Comparison of ENCODE assay signal across 16 cellular contexts in the genomic region with DNA sequence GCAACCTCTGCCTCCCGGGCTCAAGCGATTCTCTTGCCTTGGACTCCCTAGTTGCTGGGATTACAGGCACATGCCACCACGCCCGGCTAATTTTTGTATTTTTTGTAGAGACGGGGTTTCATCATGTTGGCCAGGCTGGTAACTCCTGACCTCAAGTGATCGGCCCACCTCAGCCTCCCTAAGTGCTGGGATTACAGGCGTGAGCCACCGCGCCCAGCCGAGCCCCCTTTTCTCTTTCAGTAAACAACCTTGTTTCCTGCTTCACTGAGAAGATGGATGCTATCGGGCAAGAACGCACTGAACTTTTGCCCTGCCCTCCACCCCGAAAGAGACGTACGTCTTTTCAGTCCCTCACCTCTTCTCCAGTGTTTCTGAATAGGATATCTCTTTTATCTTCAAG. TPM values are rescaled to one million over a fixed set of nuclear protein-coding genes. Genes with fewer than 3 reads are reported as not detected.
"Had no signal": no experiment of that assay in that cellular context is flagged by ENCODE, and none has a peak within 500 bp of the region (broad histone marks: within the 10 kb centered on the region; RNA-seq: fewer than 3 reads in every experiment).

No MANE protein-coding gene starts in this region.

RNA-seq across cellular contexts. Expression of a gene that starts 59.6 kb away (rescaled TPM):
- total RNA-seq: activated naive CD4-positive, alpha-beta T cell treated with anti-CD3 and anti-CD28 coated beads for 36 hours; activated naive CD4-positive, alpha-beta T cell treated with anti-CD3 and anti-CD28 coated beads, Interleukin-2, amount 50 U/mL, for 72 hours; activated naive CD8-positive, alpha-beta T cell treated with anti-CD3 and anti-CD28 coated beads for 36 hours; activated naive CD8-positive, alpha-beta T cell treated with anti-CD3 and anti-CD28 coated beads, Interleukin-2, amount 10 ng/mL, durations not matched to agents 7 days and 5 days; activated T-cell treated with anti-CD3 and anti-CD28 coated beads, Interleukin-2, amount 50 U/mL, for 4 hours; activated T-cell treated with anti-CD3 and anti-CD28 coated beads, Interleukin-2, amount 50 U/mL, for 72 hours; activated T-helper 1 cell treated with anti-CD3 and anti-CD28 coated beads, Interleukin-12 subunit alpha, Interleukin-12 subunit beta, Interleukin-2, Interleukin-4 antibody, amounts not matched to agents 30 ng/mL and 10 ng/mL and 1 ng/mL, durations not matched to agents 14 hours and 24 hours and 36 hours; activated T-helper 17 cell treated with anti-CD3 and anti-CD28 coated beads, Interleukin-2, amount 50 U/mL, for 72 hours; activated T-helper 2 cell treated with anti-CD3 and anti-CD28 coated beads, Interferon-gamma antibody, Interleukin-2, Interleukin-4, amounts not matched to agents 10 μg/mL and 5 μg/mL and 100 μg/mL, durations not matched to agents 14 hours and 24 hours and 36 hours; aorta; ascending aorta; breast epithelium; bronchial epithelial cell; cardiac muscle cell; cardiac septum; chondrocyte had no signal
